8 cellular contexts compared by ENCODE assay signal in the genomic region with DNA sequence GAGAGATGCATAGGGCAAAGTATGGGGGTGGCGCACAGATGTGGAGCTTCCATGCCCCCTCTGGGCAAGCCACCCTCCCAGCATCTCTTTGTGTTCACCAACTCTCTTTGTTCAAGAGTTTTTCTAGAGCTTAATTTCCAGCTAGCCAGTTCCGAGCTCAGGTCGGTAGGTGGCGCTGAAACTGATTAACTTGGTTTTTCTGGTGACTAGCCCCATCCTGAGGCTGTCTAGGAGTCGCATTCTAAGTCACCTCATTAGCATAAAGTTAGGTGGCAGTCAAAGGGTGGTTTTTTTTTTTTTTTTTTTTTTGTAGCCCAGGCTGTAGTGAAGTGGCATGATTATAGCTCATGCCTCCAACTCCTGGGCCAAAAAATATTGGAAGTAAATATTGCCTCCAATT.
DNase-seq lines count a peak whose midpoint lies in the region; ATAC-seq and TF ChIP-seq lines count a peak whose summit lies in the region.

No MANE protein-coding gene starts in this region.

- no peaks in the 10 kb centered on the region for H3K4me1 Mint-ChIP-seq in CD8-positive, alpha-beta memory T cell

- no peak overlapping the region for H4K12ac ChIP-seq in trophoblast cell (ENCODE audit: low read depth, low read length)

- peaks cover 2% of the 10 kb centered on the region for H3K79me1 ChIP-seq in trophoblast cell (ENCODE audit: low read length)

- H3K36me3 ChIP-seq in trophoblast cell (ENCODE audit: control insufficient read depth in 1 of 2, insufficient read depth in 2 of 2, low read length in 2 of 2), result no peaks in the 10 kb centered on the region
- H3K36me3 ChIP-seq in CD8-positive, alpha-beta memory T cell (ENCODE audit: insufficient read depth, low read length), result no peaks in the 10 kb centered on the region

- no CpG with 5 or more reads among the region's 5 CpGs for WGBS in trophoblast cell (ENCODE audit: extremely low coverage, insufficient coverage, insufficient read length)

- H3K4me1 ChIP-seq in trophoblast cell (ENCODE audit: control insufficient read depth in 1 of 2, insufficient read depth in 2 of 2, low read length in 2 of 2), result peaks cover 9 to 11% of the 10 kb centered on the region in 2 experiments
- no peaks in the 10 kb centered on the region for H3K4me1 ChIP-seq in CD8-positive, alpha-beta memory T cell (ENCODE audit: insufficient read depth, low read length)

- peak; percentile 74 for TF ChIP-seq CTCF in LNCaP clone FGC (IDR thresholded peaks at IDR 0.05; ENCODE audit: control insufficient read depth, extremely low read depth, insufficient read depth)
- TF ChIP-seq CTCF in astrocyte of the cerebellum (IDR thresholded peaks at IDR 0.05; ENCODE audit: low read depth, low read length, missing control alignments), result peak; percentile 47

- no peak overlapping the region for H3K18ac ChIP-seq in trophoblast cell (ENCODE audit: low read length)

- H3K9me3 Mint-ChIP-seq in CD8-positive, alpha-beta memory T cell, result no peaks in the 10 kb centered on the region

- H3K27ac ChIP-seq in trophoblast cell (ENCODE audit: low read depth, low read length), result no peak overlapping the region
- H3K27ac ChIP-seq in CD8-positive, alpha-beta memory T cell (ENCODE audit: low read depth, low read length), result no peak overlapping the region

- H3K4me3 ChIP-seq in LNCaP clone FGC (ENCODE audit: low read depth, low read length), result no peak overlapping the region
- no peak overlapping the region for H3K4me3 ChIP-seq in astrocyte of the cerebellum (ENCODE audit: low read depth, low read length)
- H3K4me3 ChIP-seq in trophoblast cell (ENCODE audit: low read depth, low read length), result no peak overlapping the region
- H3K4me3 ChIP-seq in CD8-positive, alpha-beta memory T cell (ENCODE audit: low read length), result no peak overlapping the region

- no peak overlapping the region for H3K14ac ChIP-seq in trophoblast cell (ENCODE audit: low read length)

- POLR2A ChIA-PET in CD8-positive, alpha-beta memory T cell (lab: Charles Lee), result no interaction called here

- H3K9me3 ChIP-seq in trophoblast cell (ENCODE audit: insufficient read depth, low read depth, low read length), result no peaks in the 10 kb centered on the region
- H3K9me3 ChIP-seq in CD8-positive, alpha-beta memory T cell (ENCODE audit: low read length), result no peaks in the 10 kb centered on the region

- no peak overlapping the region for H2BK120ac ChIP-seq in trophoblast cell (ENCODE audit: insufficient read depth, low read length, poor library complexity)

- DNase-seq in D341Med (ENCODE audit: low spot score) (peak; percentile 59), LNCaP clone FGC (ENCODE audit: low read depth) (no peak), astrocyte of the cerebellum (ENCODE audit: low read depth) (no peak), trophoblast cell (peak; percentile 36 to 73), NCI-H2171 treated with DMSO at 0.1 percent for 48 hours (lab: John Stamatoyannopoulos, UW) (no peak)
- no peak for DNase-seq in CD8-positive, alpha-beta memory T cell

- H2BK12ac ChIP-seq in trophoblast cell (ENCODE audit: low read length), result no peak overlapping the region

- peak; percentile 73 for ATAC-seq in GM19438 (IDR thresholded peaks at IDR 0.05; ENCODE audit: low read depth, unreplicated experiment)
- no peak for ATAC-seq in HG02759 (IDR thresholded peaks at IDR 0.05; ENCODE audit: unreplicated experiment)

- CTCF ChIA-PET in CD8-positive, alpha-beta memory T cell (lab: Charles Lee), result interaction anchor here (1.4 kb wide), 1 partner anchor 11 kb away, joined by 3 read pairs; no protein-coding TSS in a partner anchor

- H3K27ac Mint-ChIP-seq in CD8-positive, alpha-beta memory T cell, result peak overlapping the region in 1 of 8 donors; percentile 68

- H3K27me3 Mint-ChIP-seq in CD8-positive, alpha-beta memory T cell, result peaks cover 0 to 9% of the 10 kb centered on the region in 2 donors

- H2AFZ ChIP-seq in trophoblast cell (ENCODE audit: insufficient read depth, low read length, poor library complexity), result no peak overlapping the region

- H2AK5ac ChIP-seq in trophoblast cell (ENCODE audit: low read length), result no peak overlapping the region

- no peaks in the 10 kb centered on the region for H3K27me3 ChIP-seq in trophoblast cell (ENCODE audit: insufficient read depth, low read length)
- no peaks in the 10 kb centered on the region for H3K27me3 ChIP-seq in CD8-positive, alpha-beta memory T cell (ENCODE audit: insufficient read depth, low read length, poor library complexity, severe bottlenecking)

- no peak overlapping the region for H3K4ac ChIP-seq in trophoblast cell (ENCODE audit: low read depth, low read length)

- H3K23ac ChIP-seq in trophoblast cell (ENCODE audit: low read length), result no peak overlapping the region

- no peaks in the 10 kb centered on the region for H3K79me2 ChIP-seq in trophoblast cell (ENCODE audit: control insufficient read depth, insufficient read depth, low read length, poor library complexity)

- H3K4me2 ChIP-seq in trophoblast cell (ENCODE audit: low read length), result no peak overlapping the region

- no peak overlapping the region for H4K8ac ChIP-seq in trophoblast cell (ENCODE audit: low read depth, low read length)

- no peak overlapping the region for H3K4me3 Mint-ChIP-seq in CD8-positive, alpha-beta memory T cell

- no peak overlapping the region for H3K9ac ChIP-seq in trophoblast cell (ENCODE audit: low read length)

- in situ Hi-C loops in astrocyte of the cerebellum (cut with HindIII; ENCODE audit: low sequenced_read_pairs), result no loop called here

- H2BK5ac ChIP-seq in trophoblast cell (ENCODE audit: low read depth, low read length, poor library complexity), result no peak overlapping the region

- H3K36me3 Mint-ChIP-seq in CD8-positive, alpha-beta memory T cell, result no peaks in the 10 kb centered on the region

- no peak overlapping the region for H4K91ac ChIP-seq in trophoblast cell (ENCODE audit: low read depth, low read length)

Comparison
In these comparisons a context has a peak if more than half of its experiments do, and no peak if none do; other contexts are left out.
1. DNase-seq: peak in D341Med (single experiment) and trophoblast cell (2 of 2); none in LNCaP clone FGC (single experiment), astrocyte of the cerebellum (single experiment), NCI-H2171 treated with DMSO at 0.1 percent for 48 hours (single experiment) and CD8-positive, alpha-beta memory T cell (0 of 5).